In the genomic region with DNA sequence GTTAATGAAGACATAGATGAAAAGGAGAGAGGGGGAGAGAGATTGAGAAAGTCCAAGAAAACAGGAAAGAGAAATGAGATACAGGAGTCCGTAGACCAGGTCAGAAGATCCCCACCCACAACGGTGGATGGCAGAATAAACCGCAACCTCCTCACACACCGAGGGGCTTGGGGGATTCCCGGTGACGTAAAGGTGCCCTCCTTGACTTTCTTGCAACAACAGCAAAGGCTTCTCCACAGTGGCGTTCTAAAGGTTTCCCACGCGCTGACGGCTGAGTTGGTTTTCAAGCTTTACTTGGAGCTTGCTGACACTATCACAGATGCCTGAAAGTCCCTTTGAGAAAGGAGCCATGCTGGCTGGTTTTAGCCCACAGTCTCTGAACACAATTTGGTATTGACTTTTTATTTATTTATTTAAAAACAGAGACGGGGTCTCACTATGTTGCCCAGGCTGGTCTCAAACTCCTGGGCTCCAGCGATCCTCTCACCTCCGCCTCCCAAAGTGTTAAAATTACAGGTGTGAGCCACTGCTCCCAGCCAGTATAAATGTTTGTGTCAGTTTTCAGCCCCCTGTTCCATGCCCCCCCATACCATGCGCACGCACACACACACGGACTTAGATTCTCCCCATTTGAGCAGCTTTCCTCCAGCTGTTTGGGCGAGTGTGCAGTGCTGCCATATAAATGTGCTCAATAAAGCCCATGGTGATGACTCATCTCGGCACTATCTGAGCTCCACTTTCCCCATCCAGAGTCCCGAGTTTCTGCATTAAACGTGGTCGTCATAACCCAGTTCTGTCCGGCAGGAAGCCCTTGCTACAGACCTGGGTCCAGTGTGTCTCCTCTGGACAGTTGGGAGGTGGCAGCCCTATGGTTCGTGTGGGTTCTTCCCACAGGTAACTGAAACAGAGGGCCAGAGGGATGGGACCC, we compare ENCODE assay signal across 8 cellular contexts. TPM values are rescaled to one million over a fixed set of nuclear protein-coding genes. Genes with fewer than 3 reads are reported as not detected.
A peak's percentile ranks its signal among the peaks of the same experiment; 100 is the strongest.
DNase-seq lines count a peak whose midpoint lies in the region; ATAC-seq, FAIRE-seq and TF ChIP-seq lines count a peak whose summit lies in the region.

No MANE protein-coding gene starts in this region.

- CTCF ChIA-PET in A549 (lab: Yijun Ruan, JAX), result interaction anchor here (0.6 to 1.3 kb wide), 5 partner anchors 10 to 355 kb away, joined by 3 to 4 read pairs (median 3); no protein-coding TSS in a partner anchor
- CTCF ChIA-PET in endothelial cell of umbilical vein (lab: Charles Lee), result interaction anchor here (0.9 to 2.5 kb wide), 2 partner anchors 14 to 19 kb away, joined by 4 to 9 read pairs; no protein-coding TSS in a partner anchor

- no peaks in the 10 kb centered on the region for H3K36me3 ChIP-seq in endothelial cell of umbilical vein (ENCODE audit: control insufficient read depth in 2 of 2, extremely low read depth in 1 of 2, insufficient read depth in 2 of 2, low read length in 2 of 2)

- in situ Hi-C loops in SK-MEL-5 (cut with HindIII; ENCODE audit: low pct_unique_long_range_greater_than_20kb, low sequenced_read_pairs), result no loop called here

- dilution Hi-C loops in endothelial cell of umbilical vein (cut with MboI; ENCODE audit: extremely low pct_ligation_motif_present, low sequenced_read_pairs), result no loop called here

- ATAC-seq in A549 (no peak), GM19452 (IDR thresholded peaks at IDR 0.05; ENCODE audit: unreplicated experiment) (peak; percentile 66), HG02981 (IDR thresholded peaks at IDR 0.05; ENCODE audit: unreplicated experiment) (no peak)

- WGBS in A549 (ENCODE audit: missing lambda C conversion rate), result 92% methylated on average over 23 of the region's 23 CpGs

- H3K4me3 ChIP-seq in A549 (no peak overlapping the region), endothelial cell of umbilical vein (replicated peaks in 1 of 3; ENCODE audit: insufficient read depth in 1 of 3, low read depth in 1 of 3, low read length in 3 of 3) (no peak overlapping the region)

- no peaks in the 10 kb centered on the region for H3K9me3 Mint-ChIP-seq in stimulated activated naive CD8-positive, alpha-beta T cell treated with anti-CD3 and anti-CD28 coated beads, Interleukin-15, Interleukin-2, amounts not matched to agents 100 ng/mL and 50 ng/mL, for 24 hours

- no peak for TF ChIP-seq EP300 in A549 (IDR thresholded peaks at IDR 0.05)

- BruUV-seq in endothelial cell of umbilical vein (replicated peaks; lab: Mats Ljungman, UMichigan), result no TSS peak

- H3K9me3 ChIP-seq in A549, result no peaks in the 10 kb centered on the region
- H3K9me3 ChIP-seq in endothelial cell of umbilical vein (replicated peaks; ENCODE audit: control insufficient read depth, insufficient read depth, low read length), result no peaks in the 10 kb centered on the region

- H3K4me1 ChIP-seq in A549 (0 out of 3 replicates have a peak, but pooled peaks cover 4% of the 10 kb centered on the region), endothelial cell of umbilical vein (ENCODE audit: control insufficient read depth, extremely low read depth, insufficient read depth, low read length) (peaks cover 43% of the 10 kb centered on the region)

- H4K20me1 ChIP-seq in endothelial cell of umbilical vein (replicated peaks; ENCODE audit: control insufficient read depth, extremely low read depth, insufficient read depth, low read length), result no peaks in the 10 kb centered on the region

- TF ChIP-seq CTCF in A549 (IDR thresholded peaks at IDR 0.05) (no peak), endothelial cell of umbilical vein (IDR thresholded peaks at IDR 0.05; ENCODE audit: extremely low read depth in 1 of 2, insufficient read depth in 1 of 2, low read depth in 1 of 2, low read length in 2 of 2) (no peak)

- peaks cover 11% of the 10 kb centered on the region for H3K36me3 Mint-ChIP-seq in stimulated activated naive CD8-positive, alpha-beta T cell treated with anti-CD3 and anti-CD28 coated beads, Interleukin-15, Interleukin-2, amounts not matched to agents 100 ng/mL and 50 ng/mL, for 24 hours (ENCODE audit: low read depth)

- H3K27ac Mint-ChIP-seq in stimulated activated naive CD8-positive, alpha-beta T cell treated with anti-CD3 and anti-CD28 coated beads, Interleukin-15, Interleukin-2, amounts not matched to agents 100 ng/mL and 50 ng/mL, for 24 hours, result peak overlapping the region; percentile 91

- POLR2A ChIA-PET in A549 (lab: Yijun Ruan, JAX), result no interaction called here
- POLR2A ChIA-PET in endothelial cell of umbilical vein (lab: Charles Lee), result interaction anchor here (3.0 kb wide), 1 partner anchor 17 kb away, joined by 30 read pairs; no protein-coding TSS in a partner anchor

- no peak overlapping the region for H3K27ac ChIP-seq in A549
- peak overlapping the region; percentile 99 for H3K27ac ChIP-seq in endothelial cell of umbilical vein (ENCODE audit: insufficient read depth, low read depth, low read length)

- H3K4me3 Mint-ChIP-seq in stimulated activated naive CD8-positive, alpha-beta T cell treated with anti-CD3 and anti-CD28 coated beads, Interleukin-15, Interleukin-2, amounts not matched to agents 100 ng/mL and 50 ng/mL, for 24 hours, result peak overlapping the region; percentile 72

- peaks cover 59% of the 10 kb centered on the region for H3K4me1 Mint-ChIP-seq in stimulated activated naive CD8-positive, alpha-beta T cell treated with anti-CD3 and anti-CD28 coated beads, Interleukin-15, Interleukin-2, amounts not matched to agents 100 ng/mL and 50 ng/mL, for 24 hours (ENCODE audit: low read depth)

- no peak for TF ChIP-seq RAD21 in A549 (conservative IDR thresholded peaks at IDR 0.05 in 1 of 2, IDR thresholded peaks at IDR 0.05 in 1 of 2)

- H3K27me3 Mint-ChIP-seq in stimulated activated naive CD8-positive, alpha-beta T cell treated with anti-CD3 and anti-CD28 coated beads, Interleukin-15, Interleukin-2, amounts not matched to agents 100 ng/mL and 50 ng/mL, for 24 hours, result no peaks in the 10 kb centered on the region

- H3K9me1 ChIP-seq in endothelial cell of umbilical vein (replicated peaks; ENCODE audit: control insufficient read depth, extremely low read depth, insufficient read depth, low read length), result no peaks in the 10 kb centered on the region

- intact Hi-C loops in endothelial cell of umbilical vein (cut with micrococcal nuclease), result loop anchor here (1.0 kb wide), 1 partner anchor 10 kb away; no protein-coding TSS in a partner anchor

- H2AFZ ChIP-seq in endothelial cell of umbilical vein (ENCODE audit: low read depth, low read length), result no peak overlapping the region

- FAIRE-seq in A549 (lab: Jason Lieb, UNC) (no peak), endothelial cell of umbilical vein (lab: Jason Lieb, UNC) (no peak)

- DNase-seq in A549 (ENCODE audit: low read depth in 1 of 2, low spot score in 1 of 2) (no peak), SK-MEL-5 (ENCODE audit: low read depth, low spot score) (peak; percentile 24), endothelial cell of umbilical vein (ENCODE audit: low read depth, low spot score) (no peak), NCI-H82 treated with DMSO at 0.1 percent for 48 hours (lab: John Stamatoyannopoulos, UW; ENCODE audit: unreplicated experiment) (no peak), SKM-1 (lab: John Stamatoyannopoulos, UW; ENCODE audit: unreplicated experiment) (no peak)

- no peak overlapping the region for H3K4me2 ChIP-seq in A549
- no peak overlapping the region for H3K4me2 ChIP-seq in endothelial cell of umbilical vein (ENCODE audit: insufficient read depth, low read length)

- H3K27me3 ChIP-seq in endothelial cell of umbilical vein (ENCODE audit: control insufficient read depth in 2 of 2, insufficient read depth in 2 of 2, low read length in 2 of 2), result no peaks in the 10 kb centered on the region

- no peak overlapping the region for H3K9ac ChIP-seq in endothelial cell of umbilical vein (replicated peaks; ENCODE audit: extremely low read depth, insufficient read depth, low read length)

- no peaks in the 10 kb centered on the region for H3K79me2 ChIP-seq in endothelial cell of umbilical vein (ENCODE audit: control insufficient read depth, insufficient read depth, low read length)

- TF ChIP-seq POLR2A in A549 (IDR thresholded peaks at IDR 0.05; ENCODE audit: low read length) (no peak), endothelial cell of umbilical vein (IDR thresholded peaks at IDR 0.05; ENCODE audit: low read depth, low read length) (no peak)

TF ChIP-seq in A549, 52 proteins besides CTCF, POLR2A, EP300 and RAD21:
- TF ChIP-seq TFCP2L1 (CRISPR knock-in tag; IDR thresholded peaks at IDR 0.05), result no peak
- no peak for TF ChIP-seq FOSL2 (IDR thresholded peaks at IDR 0.05)
- peak; percentile 71 for TF ChIP-seq FOSL2 (CRISPR knock-in tag; IDR thresholded peaks at IDR 0.05)

TF ChIP-seq in endothelial cell of umbilical vein, 7 proteins besides CTCF, POLR2A, EP300 and RAD21 (continues in another document):
- no peak for TF ChIP-seq MYC (IDR thresholded peaks at IDR 0.05; ENCODE audit: low read depth, low read length)
- TF ChIP-seq GATA2 (IDR thresholded peaks at IDR 0.05; ENCODE audit: insufficient read depth, insufficient read length, low read depth, low read length), result no peak
- TF ChIP-seq, protein P1, sequence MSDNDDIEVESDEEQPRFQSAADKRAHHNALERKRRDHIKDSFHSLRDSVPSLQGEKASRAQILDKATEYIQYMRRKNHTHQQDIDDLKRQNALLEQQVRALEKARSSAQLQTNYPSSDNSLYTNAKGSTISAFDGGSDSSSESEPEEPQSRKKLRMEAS (IDR thresholded peaks at IDR 0.05; ENCODE audit: insufficient read depth, insufficient read length), result no peak
- peak; percentile 63 for TF ChIP-seq FOS (IDR thresholded peaks at IDR 0.05; ENCODE audit: borderline replicate concordance, insufficient read depth, low read length)
- TF ChIP-seq JUN (IDR thresholded peaks at IDR 0.05; ENCODE audit: borderline replicate concordance, insufficient read depth, insufficient read length, low read depth), result peak; percentile 45

RNA-seq across cellular contexts. Expression of gene SEC14L1, which starts 33.0 kb away (rescaled TPM):
- polyA plus RNA-seq in A549 (2011; rRNA removed), result 27.5 and 29.1 TPM in 2 replicates
- 13.9 and 26.0 TPM in 2 replicates for polyA plus RNA-seq in A549 (2012; cell fraction: cytosol; rRNA removed)
- 24.6 and 30.1 TPM in 2 replicates for polyA plus RNA-seq in A549 (2012; cell fraction: nucleus; rRNA removed)
- 32.2 to 40.4 TPM (median 40.4 TPM) in 3 replicates for polyA plus RNA-seq in A549 (2017; fragmentation: RNase III; extraction: RNeasy Plus Mini Kit Qiagen cat#74134 plus additional on column Dnase treatment)
- polyA minus RNA-seq in A549 (2011; rRNA and poly(A)+ RNA removed), result 11.3 and 21.8 TPM in 2 replicates
- 85.3 and 89.0 TPM in 2 replicates for total RNA-seq in SK-MEL-5 (2014; rRNA removed; shearing (Covaris generic))
- 80.6 and 98.9 TPM in 2 replicates for polyA plus RNA-seq in SK-MEL-5 (2015; cell fraction: cytosol; rRNA removed)
- 43.4 and 64.3 TPM in 2 replicates for polyA plus RNA-seq in SK-MEL-5 (2015; cell fraction: nucleus; rRNA removed)
- total RNA-seq in endothelial cell of umbilical vein, result 606 and 631 TPM in 2 replicates
- 215 and 276 TPM in 2 replicates for polyA plus RNA-seq in endothelial cell of umbilical vein
- polyA plus RNA-seq in endothelial cell of umbilical vein (2011; cell fraction: cytosol; rRNA removed), result 185 and 188 TPM in 2 replicates
- polyA plus RNA-seq in endothelial cell of umbilical vein (2011; cell fraction: nucleus; rRNA removed), result 360 and 367 TPM in 2 replicates
- polyA plus RNA-seq in endothelial cell of umbilical vein (2012), result 277 and 279 TPM in 2 replicates
- 250 TPM in 2 replicates for polyA minus RNA-seq in endothelial cell of umbilical vein
- polyA minus RNA-seq in endothelial cell of umbilical vein (2011; cell fraction: cytosol; rRNA and poly(A)+ RNA removed), result 19.9 TPM
- 378 and 398 TPM in 2 replicates for polyA minus RNA-seq in endothelial cell of umbilical vein (2011; cell fraction: nucleus; rRNA and poly(A)+ RNA removed)
